Comparison of ENCODE assay signal across 9 cellular contexts in the genomic region with DNA sequence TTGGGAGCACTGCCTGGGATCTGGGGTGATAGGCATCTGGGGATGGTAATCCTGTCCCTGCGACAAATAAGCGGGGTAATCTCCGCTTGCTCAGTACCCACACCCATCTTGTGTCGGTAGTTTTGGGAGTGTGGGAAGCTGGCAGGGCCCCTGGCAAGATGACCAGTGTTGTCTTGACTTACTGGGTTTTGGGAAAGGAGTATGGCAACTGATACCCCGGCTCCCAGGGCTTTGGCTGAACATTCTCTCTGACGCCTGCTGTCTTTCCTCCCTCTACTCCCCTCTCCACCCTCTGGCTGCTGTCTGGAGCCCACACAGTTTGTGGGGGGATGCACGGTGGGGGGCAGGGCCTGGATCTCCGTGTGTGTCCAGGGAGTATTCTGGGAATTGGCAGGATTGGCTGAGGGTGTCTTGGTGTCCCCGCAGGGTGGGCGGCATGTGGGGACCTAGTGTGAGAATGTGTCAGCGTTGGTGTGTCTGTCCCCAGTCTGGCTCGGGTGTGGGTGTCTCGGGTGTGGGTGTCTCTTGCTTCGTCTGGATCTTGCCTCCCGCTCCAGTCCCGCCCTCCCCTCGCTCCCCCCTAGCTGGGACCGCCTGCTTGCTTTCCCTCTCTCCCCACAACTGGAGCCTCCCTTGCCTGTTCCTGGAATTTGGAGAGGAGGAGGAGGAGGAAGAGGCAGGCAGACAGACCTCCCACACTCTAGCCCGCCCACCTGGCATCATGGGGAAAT. TPM values are rescaled to one million over a fixed set of nuclear protein-coding genes. Genes with fewer than 3 reads are reported as not detected.
DNase-seq lines count a peak whose midpoint lies in the region; ATAC-seq, FAIRE-seq and TF ChIP-seq lines count a peak whose summit lies in the region.
"Had no signal": no experiment of that assay in that cellular context is flagged by ENCODE, and none has a peak within 500 bp of the region (broad histone marks: within the 10 kb centered on the region; RNA-seq: fewer than 3 reads in every experiment).

No MANE protein-coding gene starts in this region.

- intact Hi-C loops in vagina (cut with DNase I), result no loop called here

- H3K27me3 Mint-ChIP-seq in brain, result peaks cover 4% of the 10 kb centered on the region

- peak overlapping the region; percentile 84 to 98 (median 90) for H3K4me3 Mint-ChIP-seq in brain

- no peak for ATAC-seq in HG03025 (IDR thresholded peaks at IDR 0.05; ENCODE audit: low FRiP score, unreplicated experiment)

- peak in 1 of 2 donors; percentile 30 for TF ChIP-seq POLR2A in vagina (IDR thresholded peaks at IDR 0.05)

- no peaks in the 10 kb centered on the region for H3K36me3 Mint-ChIP-seq in brain

- H3K4me1 ChIP-seq in muscle layer of duodenum (ENCODE audit: control insufficient read depth in 1 of 2, insufficient read depth in 2 of 2, low read length in 2 of 2) (peaks cover 41 to 81% of the 10 kb centered on the region in 2 donors), vagina (peaks cover 94% of the 10 kb centered on the region)

- no peaks in the 10 kb centered on the region for H3K9me3 Mint-ChIP-seq in brain

- H3K36me3 ChIP-seq in muscle layer of duodenum (ENCODE audit: control insufficient read depth in 1 of 2, insufficient read depth in 2 of 2, low read length in 2 of 2), result peaks cover 0 to 12% of the 10 kb centered on the region in 2 donors
- H3K36me3 ChIP-seq in vagina, result no peaks in the 10 kb centered on the region

- no peak for FAIRE-seq in RCC 7860 (lab: Jason Lieb, UNC)
- FAIRE-seq: bronchial epithelial cell had no signal

- no peaks in the 10 kb centered on the region for H3K9me3 ChIP-seq in muscle layer of duodenum (ENCODE audit: control insufficient read depth in 1 of 2, low read length in 2 of 2)
- H3K9me3 ChIP-seq in vagina, result no peaks in the 10 kb centered on the region

- peaks cover 80% of the 10 kb centered on the region for H3K4me1 Mint-ChIP-seq in brain

- no peak for TF ChIP-seq CTCF in brain (conservative IDR thresholded peaks at IDR 0.05)
- TF ChIP-seq CTCF in vagina (IDR thresholded peaks at IDR 0.05), result no peak

- no peaks in the 10 kb centered on the region for H3K27me3 ChIP-seq in muscle layer of duodenum (ENCODE audit: low read depth, low read length)
- H3K27me3 ChIP-seq in vagina, result no peaks in the 10 kb centered on the region

- H3K27ac ChIP-seq in muscle layer of duodenum (ENCODE audit: low read length) (peak overlapping the region; percentile 92), vagina (peak overlapping the region; percentile 96)

- DNase-seq in AG20443 (ENCODE audit: low spot score) (peak; percentile 52), NCI-H69 (lab: John Stamatoyannopoulos, UW) (peak; percentile 26), vagina (ENCODE audit: extremely low spot score in 2 of 2) (peak in 1 of 2 donors; percentile 96), ureter (ENCODE audit: low spot score) (no peak), RCC 7860 (ENCODE audit: low spot score) (no peak)

- H3K4me3 ChIP-seq in muscle layer of duodenum (ENCODE audit: low read depth in 1 of 2, low read length in 2 of 2) (peak overlapping the region; percentile 89 to 94), vagina (peak overlapping the region; percentile 80 to 86)

- peak overlapping the region; percentile 65 to 96 (median 74) for H3K27ac Mint-ChIP-seq in brain

RNA-seq across cellular contexts. Expression of gene RARA, which starts 12.0 kb away (rescaled TPM):
- 26.2 TPM for polyA plus RNA-seq in brain (ENCODE audit: insufficient read depth, low read depth, low replicate concordance)
- total RNA-seq in vagina (58.9 TPM), ureter (34.9 TPM)

RNA-seq across cellular contexts. Expression of gene CDC6, which starts 33.3 kb away (rescaled TPM):
- polyA plus RNA-seq in brain (ENCODE audit: insufficient read depth, low read depth, low replicate concordance), result 23.2 TPM
- total RNA-seq in vagina (3.7 TPM), ureter (3.1 TPM)

RNA-seq across cellular contexts. Expression of gene GJD3, which starts 43.6 kb away (rescaled TPM):
- not detected for polyA plus RNA-seq in brain (ENCODE audit: insufficient read depth, low read depth, low replicate concordance)
- total RNA-seq in vagina, result 12.0 TPM
- 2.0 TPM for total RNA-seq in ureter

Comparison
In these comparisons a context has a peak if more than half of its experiments do, and no peak if none do; other contexts are left out.
1. DNase-seq: peak in AG20443 (single experiment) and NCI-H69 (single experiment); none in ureter (single experiment) and RCC 7860 (single experiment).